In genomic region chr18:28019425-28020108, GRCh38 we compare ENCODE assay signal across 17 cellular contexts.
DNase-seq lines count a peak whose midpoint lies in the region; ATAC-seq, FAIRE-seq and TF ChIP-seq lines count a peak whose summit lies in the region.
"Had no signal": no experiment of that assay in that cellular context is flagged by ENCODE, and none has a peak within 500 bp of the region (broad histone marks: within the 10 kb centered on the region; RNA-seq: fewer than 3 reads in every experiment).

No MANE protein-coding gene starts in this region.

- intact Hi-C loops in right lobe of liver (cut with DNase I): loop anchor here (10.0 kb wide), 2 partner anchors 155 to 165 kb away; partner anchors contain the start of gene CDH2 (in 1 of the 2)

- H3K9me3 ChIP-seq in right lobe of liver: no peaks in the 10 kb centered on the region
- H3K9me3 ChIP-seq: Caco-2 had no signal

- no peak for TF ChIP-seq POLR2A in right lobe of liver (IDR thresholded peaks at IDR 0.05)

- no peak overlapping the region for H3K4me3 Mint-ChIP-seq in stimulated activated naive CD8-positive, alpha-beta T cell treated with anti-CD3 and anti-CD28 coated beads, Interleukin-15, amount 100 ng/mL, for 72 hours

- no peak for TF ChIP-seq CTCF in right lobe of liver (IDR thresholded peaks at IDR 0.05)

- DNase-seq in EL (peak; percentile 19), RCC 7860 (ENCODE audit: low spot score) (no peak), epithelial cell of prostate (ENCODE audit: low read depth, low spot score) (peak; percentile 51), right lobe of liver (no peak), NCI-H1694 treated with DMSO at 0.1 percent for 48 hours (lab: John Stamatoyannopoulos, UW) (no peak)
- no peak for DNase-seq in stimulated activated CD4-positive, alpha-beta T cell treated with anti-CD3 and anti-CD28 coated beads, Interleukin-15, amount 100 ng/mL, for 24 hours
- no peak for DNase-seq in stimulated activated naive CD8-positive, alpha-beta T cell treated with anti-CD3 and anti-CD28 coated beads, Interleukin-15, amount 100 ng/mL, for 72 hours
- DNase-seq: AML-193, Caco-2, DMS79, GDM1, GM23248, MM.1S, NCI-H2029 treated with DMSO at 0.1 percent for 48 hours, NCI-H524 had no signal

- peaks cover 0 to 13% (median 4%) of the 10 kb centered on the region in 4 donors for H3K4me1 ChIP-seq in right lobe of liver
- H3K4me1 ChIP-seq: Caco-2 had no signal

- no peak overlapping the region for H3K27ac Mint-ChIP-seq in stimulated activated naive CD8-positive, alpha-beta T cell treated with anti-CD3 and anti-CD28 coated beads, Interleukin-15, amount 100 ng/mL, for 72 hours

- 38% methylated on average over 3 of the region's 3 CpGs for WGBS in right lobe of liver (ENCODE audit: insufficient coverage, low coverage, low lambda C conversion rate, missing lambda C conversion rate)

- H3K27me3 Mint-ChIP-seq in stimulated activated naive CD8-positive, alpha-beta T cell treated with anti-CD3 and anti-CD28 coated beads, Interleukin-15, amount 100 ng/mL, for 72 hours: no peaks in the 10 kb centered on the region

- no peaks in the 10 kb centered on the region for H3K36me3 ChIP-seq in right lobe of liver

- peak; percentile 70 to 92 (median 82) for ATAC-seq in right lobe of liver
- ATAC-seq in stimulated activated naive CD8-positive, alpha-beta T cell treated with anti-CD3 and anti-CD28 coated beads, Interleukin-15, amount 100 ng/mL, for 72 hours: no peak

- no peaks in the 10 kb centered on the region for H3K4me1 Mint-ChIP-seq in stimulated activated naive CD8-positive, alpha-beta T cell treated with anti-CD3 and anti-CD28 coated beads, Interleukin-15, amount 100 ng/mL, for 72 hours

- no peak overlapping the region for H3K4me3 ChIP-seq in right lobe of liver
- H3K4me3 ChIP-seq: GM23248, SK-N-MC had no signal

- H3K27ac ChIP-seq in epithelial cell of prostate (no peak overlapping the region), right lobe of liver (no peak overlapping the region)
- H3K27ac ChIP-seq: GM23248, SK-N-MC had no signal

- H3K27me3 ChIP-seq in right lobe of liver: no peaks in the 10 kb centered on the region

- peaks cover 0 to 11% of the 10 kb centered on the region in 2 donors for H3K9me3 Mint-ChIP-seq in stimulated activated naive CD8-positive, alpha-beta T cell treated with anti-CD3 and anti-CD28 coated beads, Interleukin-15, amount 100 ng/mL, for 72 hours

- FAIRE-seq in RCC 7860 (lab: Jason Lieb, UNC): peak; percentile 15
- FAIRE-seq: GM12892 had no signal

Comparison
In these comparisons a context has a peak if more than half of its experiments do, and no peak if none do; other contexts are left out.
1. DNase-seq: peak in EL (single experiment) and epithelial cell of prostate (single experiment); none in RCC 7860 (single experiment), right lobe of liver (0 of 3), stimulated activated CD4-positive, alpha-beta T cell treated with anti-CD3 and anti-CD28 coated beads, Interleukin-15, amount 100 ng/mL, for 24 hours (single experiment), stimulated activated naive CD8-positive, alpha-beta T cell treated with anti-CD3 and anti-CD28 coated beads, Interleukin-15, amount 100 ng/mL, for 72 hours (0 of 2) and NCI-H1694 treated with DMSO at 0.1 percent for 48 hours (single experiment).